Comparison of ENCODE assay signal across 8 cellular contexts in genomic region chr11:18727499-18728236, GRCh38. TPM values are rescaled to one million over a fixed set of nuclear protein-coding genes. Genes with fewer than 3 reads are reported as not detected.
DNase-seq lines count a peak whose midpoint lies in the region; ATAC-seq and TF ChIP-seq lines count a peak whose summit lies in the region.

No MANE protein-coding gene starts in this region.

- no peaks in the 10 kb centered on the region for H3K9me3 ChIP-seq in tibial artery

- H3K4me1 ChIP-seq in tibial artery: no peaks in the 10 kb centered on the region

- ATAC-seq in GM18861 (IDR thresholded peaks at IDR 0.05; ENCODE audit: unreplicated experiment): no peak

- peaks cover 0 to 3% of the 10 kb centered on the region in 2 donors for H3K27me3 ChIP-seq in tibial artery

- DNase-seq in SIG-M5 treated with dmso at 0.1 percent for 504 hours (lab: John Stamatoyannopoulos, UW; ENCODE audit: unreplicated experiment) (peak; percentile 23), SIG-M5 (lab: John Stamatoyannopoulos, UW) (no peak), HT-29 (ENCODE audit: low spot score) (peak; percentile 68), coronary artery (ENCODE audit: low spot score) (no peak), medulla oblongata (ENCODE audit: extremely low spot score) (peak; percentile 50), tibial artery (no peak)

- no peak overlapping the region for H3K27ac ChIP-seq in VCaP
- no peak overlapping the region for H3K27ac ChIP-seq in coronary artery
- no peak overlapping the region for H3K27ac ChIP-seq in tibial artery

- peak; percentile 82 for TF ChIP-seq CTCF in VCaP (conservative IDR thresholded peaks at IDR 0.05)
- TF ChIP-seq CTCF in coronary artery (IDR thresholded peaks at IDR 0.05): peak; percentile 73
- TF ChIP-seq CTCF in tibial artery (IDR thresholded peaks at IDR 0.05): peak; percentile 47 to 77

- H3K4me3 ChIP-seq in coronary artery (no peak overlapping the region), tibial artery (no peak overlapping the region)

- no peaks in the 10 kb centered on the region for H3K36me3 ChIP-seq in tibial artery

- intact Hi-C loops in tibial artery (cut with DNase I; ENCODE audit: low total_unique reads): no loop called here

RNA-seq across cellular contexts. Expression of gene IGSF22, which starts 1.7 kb away (rescaled TPM):
- 0.03 and 1.8 TPM in 2 replicates for total RNA-seq in HT-29 (2014; rRNA removed; shearing (Covaris generic))

RNA-seq across cellular contexts. Expression of gene TMEM86A, which starts 29.1 kb away (rescaled TPM):
- 3.1 and 5.6 TPM in 2 replicates for total RNA-seq in HT-29 (2014; rRNA removed; shearing (Covaris generic))

Comparison
In these comparisons a context has a peak if more than half of its experiments do, and no peak if none do; other contexts are left out.
1. DNase-seq: peak in SIG-M5 treated with dmso at 0.1 percent for 504 hours (single experiment), HT-29 (single experiment) and medulla oblongata (single experiment); none in SIG-M5 (single experiment), coronary artery (single experiment) and tibial artery (0 of 2).
2. Peak in every context shown above with its lines, with median percentiles within 50 percentile points of each other: CTCF ChIP-seq.